ENCODE assay signal across 12 cellular contexts in genomic region chr22:41425704-41426365, GRCh38. TPM values are rescaled to one million over a fixed set of nuclear protein-coding genes. Genes with fewer than 3 reads are reported as not detected.
DNase-seq lines count a peak whose midpoint lies in the region; ATAC-seq lines count a peak whose summit lies in the region.
"Had no signal": no experiment of that assay in that cellular context is flagged by ENCODE, and none has a peak within 500 bp of the region (broad histone marks: within the 10 kb centered on the region; RNA-seq: fewer than 3 reads in every experiment).

No MANE protein-coding gene starts in this region.

- no peaks in the 10 kb centered on the region for H3K9me3 ChIP-seq in neuronal stem cell (replicated peaks in 1 of 2; ENCODE audit: control insufficient read depth in 2 of 2, insufficient read depth in 1 of 2, low read depth in 1 of 2, low read length in 2 of 2)

- no peak overlapping the region for H3K4ac ChIP-seq in neuronal stem cell (ENCODE audit: low read length)

- H3K36me3 Mint-ChIP-seq in activated CD4-positive, alpha-beta memory T cell treated with anti-CD3 and anti-CD28 coated beads for 36 hours, result peaks cover 10% of the 10 kb centered on the region

- H2BK15ac ChIP-seq in neuronal stem cell (ENCODE audit: low read length), result no peak overlapping the region

- no peaks in the 10 kb centered on the region for H3K27me3 ChIP-seq in neuronal stem cell (ENCODE audit: control insufficient read depth in 3 of 3, insufficient read depth in 3 of 3, low read depth in 1 of 3, low read length in 3 of 3)

- H3K79me1 ChIP-seq in neuronal stem cell (ENCODE audit: low read depth, low read length), result no peaks in the 10 kb centered on the region

- H4K8ac ChIP-seq in neuronal stem cell (ENCODE audit: low read depth, low read length), result no peak overlapping the region

- intact Hi-C loops in activated CD4-positive, alpha-beta memory T cell treated with anti-CD3 and anti-CD28 coated beads for 36 hours (cut with micrococcal nuclease), result no loop called here
- intact Hi-C loops in left cardiac atrium (cut with DNase I), result no loop called here

- no peak overlapping the region for H3K4me3 ChIP-seq in neuronal stem cell (ENCODE audit: low read length in 2 of 2)

- H4K91ac ChIP-seq in neuronal stem cell (ENCODE audit: low read depth, low read length, poor library complexity), result no peak overlapping the region

- DNase-seq in NCI-H2171 treated with DMSO at 0.1 percent for 48 hours (lab: John Stamatoyannopoulos, UW), result peak; percentile 38
- DNase-seq in NCI-H2171 (lab: John Stamatoyannopoulos, UW), result no peak
- DNase-seq in activated CD4-positive, alpha-beta memory T cell treated with anti-CD3 and anti-CD28 coated beads for 36 hours, result peak; percentile 82
- DNase-seq in neuronal stem cell (ENCODE audit: low spot score), result no peak
- no peak for DNase-seq in left cardiac atrium
- DNase-seq: 8988T; activated CD8-positive, alpha-beta memory T cell treated with anti-CD3 and anti-CD28 coated beads, Interleukin-2, amount 50 U/mL, for 4 hours; hypothalamus; NCI-H2029; SIG-M5 had no signal

- H2AK5ac ChIP-seq in neuronal stem cell (ENCODE audit: low read depth, low read length), result no peak overlapping the region

- no peak overlapping the region for H3K14ac ChIP-seq in neuronal stem cell (ENCODE audit: low read length)

- H3K9ac ChIP-seq in neuronal stem cell (ENCODE audit: low read depth, low read length, poor library complexity), result no peak overlapping the region

- H3K23ac ChIP-seq in neuronal stem cell (ENCODE audit: low read depth, low read length, poor library complexity), result peak overlapping the region; percentile 34

- H3K4me1 ChIP-seq in neuronal stem cell (ENCODE audit: control insufficient read depth in 2 of 2, insufficient read depth in 1 of 2, low read depth in 1 of 2, low read length in 2 of 2), result peaks cover 0 to 2% of the 10 kb centered on the region in 2 donors

- no peak overlapping the region for H2BK12ac ChIP-seq in neuronal stem cell (ENCODE audit: low read length)

- H2BK5ac ChIP-seq in neuronal stem cell (ENCODE audit: low read length), result no peak overlapping the region

- no peaks in the 10 kb centered on the region for H3K9me3 Mint-ChIP-seq in activated CD4-positive, alpha-beta memory T cell treated with anti-CD3 and anti-CD28 coated beads for 36 hours
- H3K9me3 Mint-ChIP-seq: dendritic cell treated with granulocyte-macrophage colony-stimulating factor and Interleukin-4, amounts not matched to agents 40 ng/mL and 50 ng/mL, for 4 days had no signal

- H3K27me3 Mint-ChIP-seq in activated CD4-positive, alpha-beta memory T cell treated with anti-CD3 and anti-CD28 coated beads for 36 hours, result no peaks in the 10 kb centered on the region
- H3K27me3 Mint-ChIP-seq: dendritic cell treated with granulocyte-macrophage colony-stimulating factor and Interleukin-4, amounts not matched to agents 40 ng/mL and 50 ng/mL, for 4 days had no signal

- H3K36me3 ChIP-seq in neuronal stem cell (replicated peaks in 1 of 2; ENCODE audit: control insufficient read depth in 2 of 2, insufficient read depth in 2 of 2, low read length in 2 of 2), result peaks cover 4 to 25% of the 10 kb centered on the region in 2 donors

- H3K4me3 Mint-ChIP-seq in activated CD4-positive, alpha-beta memory T cell treated with anti-CD3 and anti-CD28 coated beads for 36 hours, result no peak overlapping the region
- H3K4me3 Mint-ChIP-seq: dendritic cell treated with granulocyte-macrophage colony-stimulating factor and Interleukin-4, amounts not matched to agents 40 ng/mL and 50 ng/mL, for 4 days had no signal

- no CpG with 5 or more reads among the region's 8 CpGs for WGBS in neuronal stem cell (ENCODE audit: extremely low coverage in 2 of 2, insufficient read length in 2 of 2, insufficient replicate concordance in 1 of 2), 2 donors

- H3K4me1 Mint-ChIP-seq in activated CD4-positive, alpha-beta memory T cell treated with anti-CD3 and anti-CD28 coated beads for 36 hours (ENCODE audit: low read depth), result peaks cover 14% of the 10 kb centered on the region

- no peak overlapping the region for H3K4me2 ChIP-seq in neuronal stem cell (ENCODE audit: insufficient read depth, low read length, poor library complexity, severe bottlenecking)

- H3K18ac ChIP-seq in neuronal stem cell (ENCODE audit: low read length), result no peak overlapping the region

- no peak overlapping the region for H2AFZ ChIP-seq in neuronal stem cell (ENCODE audit: low read length)

- H3K27ac ChIP-seq in neuronal stem cell (replicated peaks; ENCODE audit: low read length), result no peak overlapping the region

- CTCF ChIA-PET in activated CD4-positive, alpha-beta memory T cell treated with anti-CD3 and anti-CD28 coated beads for 36 hours (lab: Charles Lee), result interaction anchor here (0.5 to 1.3 kb wide), 6 partner anchors 20 to 156 kb away, joined by 3 to 6 read pairs (median 3); no protein-coding TSS in a partner anchor

- peak overlapping the region; percentile 83 for H3K27ac Mint-ChIP-seq in activated CD4-positive, alpha-beta memory T cell treated with anti-CD3 and anti-CD28 coated beads for 36 hours
- H3K27ac Mint-ChIP-seq: dendritic cell treated with granulocyte-macrophage colony-stimulating factor and Interleukin-4, amounts not matched to agents 40 ng/mL and 50 ng/mL, for 4 days had no signal

- ATAC-seq in GM19397 (IDR thresholded peaks at IDR 0.05; ENCODE audit: unreplicated experiment) (no peak), left cardiac atrium (no peak)

- POLR2A ChIA-PET in activated CD4-positive, alpha-beta memory T cell treated with anti-CD3 and anti-CD28 coated beads for 36 hours (lab: Charles Lee), result interaction anchor here (1.2 to 1.6 kb wide), 3 partner anchors 20 to 22 kb away, joined by 4 to 7 read pairs (median 5); partner anchors contain the start of gene TOB2

- no peak overlapping the region for H2BK120ac ChIP-seq in neuronal stem cell (ENCODE audit: low read depth, low read length)

RNA-seq across cellular contexts. Expression of gene TOB2, which starts 20.8 kb away (rescaled TPM):
- total RNA-seq in activated CD4-positive, alpha-beta memory T cell treated with anti-CD3 and anti-CD28 coated beads for 36 hours, result 10 to 100 TPM; 34.2 TPM
- 30.2 TPM for polyA plus RNA-seq in neuronal stem cell (2013, experiment 1 of 2)
- 31.5 TPM for polyA plus RNA-seq in neuronal stem cell (2013, experiment 2 of 2)
- total RNA-seq in left cardiac atrium, result 10 to 100 TPM; 57.4 to 63.1 TPM

RNA-seq across cellular contexts. Expression of gene PHF5A, which starts 42.7 kb away (rescaled TPM):
- total RNA-seq in activated CD4-positive, alpha-beta memory T cell treated with anti-CD3 and anti-CD28 coated beads for 36 hours, result 10 to 100 TPM; 55.4 to 60.0 TPM
- 63.9 TPM for polyA plus RNA-seq in neuronal stem cell (2013, experiment 1 of 2)
- polyA plus RNA-seq in neuronal stem cell (2013, experiment 2 of 2), result 61.6 TPM
- total RNA-seq in left cardiac atrium, result 10 to 100 TPM; 22.8 to 28.1 TPM

RNA-seq across cellular contexts. Expression of gene ACO2, which starts 43.1 kb away (rescaled TPM):
- total RNA-seq in activated CD4-positive, alpha-beta memory T cell treated with anti-CD3 and anti-CD28 coated beads for 36 hours, result 100 to 1,000 TPM; 103 to 105 TPM
- polyA plus RNA-seq in neuronal stem cell (2013, experiment 1 of 2), result 41.4 TPM
- 40.9 TPM for polyA plus RNA-seq in neuronal stem cell (2013, experiment 2 of 2)
- 100 to 1,000 TPM; 415 to 523 TPM for total RNA-seq in left cardiac atrium

RNA-seq across cellular contexts. Expression of gene TEF, which starts 44.1 kb away (rescaled TPM):
- total RNA-seq in activated CD4-positive, alpha-beta memory T cell treated with anti-CD3 and anti-CD28 coated beads for 36 hours, result 1 to 10 TPM; 1.4 to 1.6 TPM
- 15.1 TPM for polyA plus RNA-seq in neuronal stem cell (2013, experiment 1 of 2)
- polyA plus RNA-seq in neuronal stem cell (2013, experiment 2 of 2), result 15.8 TPM
- 10 to 100 TPM; 14.0 to 24.5 TPM for total RNA-seq in left cardiac atrium

Comparison
In these comparisons a context has a peak if more than half of its experiments do, and no peak if none do; other contexts are left out.
1. DNase-seq: peak in NCI-H2171 treated with DMSO at 0.1 percent for 48 hours (single experiment) and activated CD4-positive, alpha-beta memory T cell treated with anti-CD3 and anti-CD28 coated beads for 36 hours (single experiment); none in NCI-H2171 (single experiment), neuronal stem cell (single experiment) and left cardiac atrium (single experiment).